1 cellular context compared by ENCODE assay signal in genomic region chr2:201182650-201183372, GRCh38.
A peak's percentile ranks its signal among the peaks of the same experiment; 100 is the strongest.
TF ChIP-seq lines count a peak whose summit lies in the region.

CASP10 (plus strand) TSS chr2:201183141; CDS start chr2:201185778, 2,637 bp downstream.

TF ChIP-seq in K562, 482 proteins besides CTCF, POLR2A, EP300 and RAD21 (continued from another document and continues in another):
- no peak for TF ChIP-seq ZNF449 (CRISPR knock-in tag; IDR thresholded peaks at IDR 0.05)
- TF ChIP-seq STAT5A (IDR thresholded peaks at IDR 0.05; ENCODE audit: borderline replicate concordance, low read length): no peak
- no peak for TF ChIP-seq ZMIZ1 (IDR thresholded peaks at IDR 0.05; ENCODE audit: low read depth in 2 of 2, low read length in 2 of 2)
- peak; percentile 37; the same call in 1 of the 2 replicates for TF ChIP-seq MGA (IDR thresholded peaks at IDR 0.05)
- no peak for TF ChIP-seq ETV5 (CRISPR knock-in tag; IDR thresholded peaks at IDR 0.05; ENCODE audit: low read depth)
- no peak for TF ChIP-seq FUS (optimal IDR thresholded peaks at IDR 0.05; ENCODE audit: low read depth, low read length)
- no peak for TF ChIP-seq MEF2A (IDR thresholded peaks at IDR 0.05; ENCODE audit: control insufficient read depth, low read depth, low read length)
- peak; percentile 80 for TF ChIP-seq C11orf30 (IDR thresholded peaks at IDR 0.05; ENCODE audit: low read depth)
- no peak for TF ChIP-seq ZFP36 (IDR thresholded peaks at IDR 0.05; ENCODE audit: low read depth, low read length, partially characterized antibody)
- no peak for TF ChIP-seq ZNF707 (CRISPR knock-in tag; conservative IDR thresholded peaks at IDR 0.05)
- 0 out of 2 replicates have a peak, but pooled peaks have one; percentile 33 for TF ChIP-seq AFF4 (CRISPR knock-in tag; IDR thresholded peaks at IDR 0.05)
- TF ChIP-seq SLC30A9 (CRISPR knock-in tag; IDR thresholded peaks at IDR 0.05): no peak
- no peak for TF ChIP-seq GMEB1 (CRISPR knock-in tag; IDR thresholded peaks at IDR 0.05)
- TF ChIP-seq CREBBP (IDR thresholded peaks at IDR 0.05; ENCODE audit: low read depth, low read length): no peak
- TF ChIP-seq MCM3 (IDR thresholded peaks at IDR 0.05): no peak
- TF ChIP-seq KLF10 (CRISPR knock-in tag; IDR thresholded peaks at IDR 0.05): no peak
- peak; percentile 43; the same call in 1 of the 2 replicates for TF ChIP-seq CBFA2T3 (IDR thresholded peaks at IDR 0.05)
- 0 out of 2 replicates have a peak, but pooled peaks have one; percentile 20 for TF ChIP-seq KLF16 (IDR thresholded peaks at IDR 0.05)
- TF ChIP-seq FOXP4 (CRISPR knock-in tag; IDR thresholded peaks at IDR 0.05; ENCODE audit: borderline replicate concordance): no peak
- TF ChIP-seq SRSF1 (IDR thresholded peaks at IDR 0.05; ENCODE audit: low read depth, low read length): no peak
- TF ChIP-seq EHMT2 (IDR thresholded peaks at IDR 0.05): peak; percentile 34; the same call in 1 of the 2 replicates
- no peak for TF ChIP-seq ZNF699 (CRISPR knock-in tag; IDR thresholded peaks at IDR 0.05; ENCODE audit: insufficient replicate concordance)
- no peak for TF ChIP-seq ZNF830 (CRISPR knock-in tag; IDR thresholded peaks at IDR 0.05)
- TF ChIP-seq KAT8 (IDR thresholded peaks at IDR 0.05; ENCODE audit: low read depth): no peak
- TF ChIP-seq MTA2 (IDR thresholded peaks at IDR 0.05; ENCODE audit: low read depth): no peak
- TF ChIP-seq CREM (IDR thresholded peaks at IDR 0.05; ENCODE audit: low read depth): peak; percentile 81
- TF ChIP-seq CBX8 (IDR thresholded peaks at IDR 0.05; ENCODE audit: borderline replicate concordance, extremely low read depth, low read depth, low read length, poor library complexity, severe bottlenecking): no peak
- TF ChIP-seq NCOA2 (IDR thresholded peaks at IDR 0.05; ENCODE audit: partially characterized antibody in 2 of 2): peak in 1 of 2 experiments; percentile 7
- no peak for TF ChIP-seq POLR3A (IDR thresholded peaks at IDR 0.05; ENCODE audit: borderline replicate concordance, extremely low read depth, insufficient read depth, insufficient read length)
- no peak for TF ChIP-seq ZC3H11A (IDR thresholded peaks at IDR 0.05; ENCODE audit: low read depth, low read length)
- TF ChIP-seq BRF1 (IDR thresholded peaks at IDR 0.05; ENCODE audit: borderline replicate concordance, extremely low read depth, insufficient read length): no peak
- TF ChIP-seq KLF13 (tag; IDR thresholded peaks at IDR 0.05; ENCODE audit: borderline replicate concordance, low read depth): no peak
- TF ChIP-seq SNRNP70 (optimal IDR thresholded peaks at IDR 0.05; ENCODE audit: low read depth, low read length): no peak
